7 cellular contexts compared by ENCODE assay signal in the genomic region with DNA sequence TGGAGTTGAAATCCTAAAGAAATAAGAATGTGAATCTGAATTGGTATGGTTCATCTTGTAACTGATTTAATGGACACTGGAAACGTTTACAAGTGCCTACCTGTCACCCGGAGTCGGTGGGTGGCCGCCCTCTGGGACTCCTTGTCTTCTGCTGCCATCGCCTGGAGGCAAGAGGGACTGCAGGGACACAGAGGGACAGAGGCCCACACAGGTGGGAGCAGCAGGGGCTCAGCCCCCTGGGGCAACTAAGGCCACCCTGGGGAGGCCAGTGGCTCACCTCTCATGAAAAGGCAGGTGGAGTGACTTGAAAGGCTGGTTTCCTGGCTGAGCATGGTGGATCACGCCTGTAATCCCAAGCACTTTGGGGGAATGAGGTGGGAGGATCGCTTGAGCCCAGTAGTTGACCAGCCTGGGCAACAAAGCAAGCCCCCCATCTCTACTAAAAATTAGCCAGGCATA. TPM values are rescaled to one million over a fixed set of nuclear protein-coding genes. Genes with fewer than 3 reads are reported as not detected.
DNase-seq lines count a peak whose midpoint lies in the region; ATAC-seq, FAIRE-seq and TF ChIP-seq lines count a peak whose summit lies in the region.

No MANE protein-coding gene starts in this region.

- H3K4me1 ChIP-seq in ascending aorta, result no peaks in the 10 kb centered on the region

- TF ChIP-seq CTCF in ascending aorta (IDR thresholded peaks at IDR 0.05), result peak; percentile 98 to 99 (median 98)

- peak; percentile 67 for FAIRE-seq in GM18507 (lab: Jason Lieb, UNC)

- H3K36me3 ChIP-seq in ascending aorta, result no peaks in the 10 kb centered on the region

- H3K27ac ChIP-seq in ascending aorta, result no peak overlapping the region

- DNase-seq in GM18507 (ENCODE audit: extremely low spot score, insufficient read length, low read depth) (peak; percentile 67), NCI-H146 (lab: John Stamatoyannopoulos, UW) (peak; percentile 88), T-helper 9 cell (peak; percentile 75), ascending aorta (ENCODE audit: low spot score in 2 of 2) (peak; percentile 43 to 85), hypothalamus (lab: John Stamatoyannopoulos, UW) (peak in 45 of 51 donors; percentile 4 to 72 (median 29))
- peak; percentile 55 to 77 for DNase-seq in stimulated activated CD4-positive, alpha-beta T cell treated with anti-CD3 and anti-CD28 coated beads, Interleukin-12 subunit alpha, Interleukin-12 subunit beta, amount 100 ng/mL, for 24 hours (ENCODE audit: low read depth in 2 of 2)

- no peak for ATAC-seq in GM21515 (IDR thresholded peaks at IDR 0.05; ENCODE audit: unreplicated experiment)

- intact Hi-C loops in ascending aorta (cut with DNase I), result loop anchor here (1.0 to 5.0 kb wide), 6 partner anchors 24 to 270 kb away; no protein-coding TSS in a partner anchor

- H3K27me3 ChIP-seq in ascending aorta, result no peaks in the 10 kb centered on the region

- no peak overlapping the region for H3K4me3 ChIP-seq in ascending aorta

- H3K9me3 ChIP-seq in ascending aorta, result no peaks in the 10 kb centered on the region

RNA-seq across cellular contexts. Expression of a gene that starts 23.2 kb away (rescaled TPM):
- total RNA-seq in ascending aorta, result not detected

RNA-seq across cellular contexts. Expression of a gene that starts 48.5 kb away (rescaled TPM):
- 51.3 TPM for total RNA-seq in ascending aorta

Comparison
In these comparisons a context has a peak if more than half of its experiments do, and no peak if none do; other contexts are left out.
1. DNase-seq: peak in every context shown above with its lines; median percentile 88 in NCI-H146; 75 in T-helper 9 cell; 67 in GM18507; 66 in stimulated activated CD4-positive, alpha-beta T cell treated with anti-CD3 and anti-CD28 coated beads, Interleukin-12 subunit alpha, Interleukin-12 subunit beta, amount 100 ng/mL, for 24 hours; 64 in ascending aorta; 29 in hypothalamus.